In the genomic region with DNA sequence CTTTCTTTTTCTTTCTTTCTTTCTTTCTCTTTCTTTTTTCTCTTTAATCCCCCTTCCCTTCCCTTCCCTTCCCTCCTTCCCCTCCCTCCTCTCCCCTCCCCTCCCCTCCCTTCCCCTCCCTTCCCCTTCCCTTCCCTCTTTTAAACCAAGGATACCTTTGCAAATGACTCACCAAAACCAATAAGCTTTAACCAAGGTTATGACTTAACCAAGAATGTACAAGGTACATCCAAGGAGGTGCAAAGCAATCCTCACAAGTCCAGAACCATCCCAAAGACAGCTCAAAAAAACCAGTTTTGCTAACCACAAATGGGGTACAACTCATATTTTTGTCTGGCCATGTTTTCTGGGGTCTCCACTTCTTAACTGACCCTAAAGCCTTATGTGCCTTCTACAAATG, we compare ENCODE assay signal across 22 cellular contexts.
DNase-seq lines count a peak whose midpoint lies in the region; ATAC-seq and FAIRE-seq lines count a peak whose summit lies in the region.
"Had no signal": no experiment of that assay in that cellular context is flagged by ENCODE, and none has a peak within 500 bp of the region (broad histone marks: within the 10 kb centered on the region; RNA-seq: fewer than 3 reads in every experiment).

No MANE protein-coding gene starts in this region.

- H3K4me1 Mint-ChIP-seq in stimulated activated naive CD8-positive, alpha-beta T cell treated with anti-CD3 and anti-CD28 coated beads, Interleukin-15, Interleukin-2, amounts not matched to agents 100 ng/mL and 50 ng/mL, for 24 hours (ENCODE audit: low read depth): peaks cover 53% of the 10 kb centered on the region
- peaks cover 58 to 65% (median 60%) of the 10 kb centered on the region in 3 donors for H3K4me1 Mint-ChIP-seq in T-cell

- H3K9me3 Mint-ChIP-seq in stimulated activated naive CD8-positive, alpha-beta T cell treated with anti-CD3 and anti-CD28 coated beads, Interleukin-15, Interleukin-2, amounts not matched to agents 100 ng/mL and 50 ng/mL, for 24 hours: no peaks in the 10 kb centered on the region
- peaks cover 0 to 5% (median 0%) of the 10 kb centered on the region in 3 donors for H3K9me3 Mint-ChIP-seq in T-cell

- ATAC-seq in stimulated activated naive CD8-positive, alpha-beta T cell treated with anti-CD3 and anti-CD28 coated beads, Interleukin-15, Interleukin-2, amounts not matched to agents 100 U/mL and 50 U/mL, for 24 hours: no peak
- ATAC-seq in T-cell (replicated peaks in 1 of 4) (no peak), GM18861 (IDR thresholded peaks at IDR 0.05; ENCODE audit: unreplicated experiment) (no peak)

- H3K36me3 Mint-ChIP-seq in stimulated activated naive CD8-positive, alpha-beta T cell treated with anti-CD3 and anti-CD28 coated beads, Interleukin-15, Interleukin-2, amounts not matched to agents 100 ng/mL and 50 ng/mL, for 24 hours (ENCODE audit: low read depth): no peaks in the 10 kb centered on the region
- no peaks in the 10 kb centered on the region for H3K36me3 Mint-ChIP-seq in T-cell

- no peak overlapping the region for H3K4me3 Mint-ChIP-seq in stimulated activated naive CD8-positive, alpha-beta T cell treated with anti-CD3 and anti-CD28 coated beads, Interleukin-15, Interleukin-2, amounts not matched to agents 100 ng/mL and 50 ng/mL, for 24 hours
- H3K4me3 Mint-ChIP-seq in T-cell: no peak overlapping the region

- peak overlapping the region; percentile 36 for H3K27ac Mint-ChIP-seq in stimulated activated naive CD8-positive, alpha-beta T cell treated with anti-CD3 and anti-CD28 coated beads, Interleukin-15, Interleukin-2, amounts not matched to agents 100 ng/mL and 50 ng/mL, for 24 hours
- H3K27ac Mint-ChIP-seq in T-cell: peak overlapping the region in 1 of 2 donors; percentile 64

- POLR2A ChIA-PET in T-cell (lab: Charles Lee): no interaction called here

- no peaks in the 10 kb centered on the region for H3K27me3 Mint-ChIP-seq in stimulated activated naive CD8-positive, alpha-beta T cell treated with anti-CD3 and anti-CD28 coated beads, Interleukin-15, Interleukin-2, amounts not matched to agents 100 ng/mL and 50 ng/mL, for 24 hours
- H3K27me3 Mint-ChIP-seq in T-cell: no peaks in the 10 kb centered on the region
- H3K27me3 Mint-ChIP-seq: CD4-positive, alpha-beta memory T cell had no signal

- no peak for DNase-seq in stimulated activated naive CD8-positive, alpha-beta T cell treated with anti-CD3 and anti-CD28 coated beads, Interleukin-15, Interleukin-2, amounts not matched to agents 100 U/mL and 50 U/mL, for 24 hours
- DNase-seq in RCC 7860 (ENCODE audit: low spot score) (peak; percentile 5), kidney tubule cell (ENCODE audit: low spot score) (peak; percentile 61), NCI-H146 treated with DMSO at 0.1 percent for 48 hours (lab: John Stamatoyannopoulos, UW; ENCODE audit: unreplicated experiment) (no peak), T-cell (no peak)
- DNase-seq: CD4-positive, alpha-beta memory T cell; COR-L47; DMS53; IMR-90; KG1; MG63; NCI-H1105 treated with DMSO at 0.1 percent for 48 hours; NCI-H146; NCI-H2029 treated with DMSO at 0.1 percent for 48 hours; NCI-H446 treated with DMSO at 0.1 percent for 48 hours; NCI-H526; NCI-H82; SHP77 had no signal

- FAIRE-seq in RCC 7860 (lab: Jason Lieb, UNC): no peak
- FAIRE-seq: G401.6, H54 had no signal

- CTCF ChIA-PET in T-cell (lab: Charles Lee): no interaction called here

Comparison
In these comparisons a context has a peak if more than half of its experiments do, and no peak if none do; other contexts are left out.
1. DNase-seq: peak in RCC 7860 (single experiment) and kidney tubule cell (single experiment); none in stimulated activated naive CD8-positive, alpha-beta T cell treated with anti-CD3 and anti-CD28 coated beads, Interleukin-15, Interleukin-2, amounts not matched to agents 100 U/mL and 50 U/mL, for 24 hours (single experiment), NCI-H146 treated with DMSO at 0.1 percent for 48 hours (single experiment) and T-cell (0 of 34).